Comparison of ENCODE assay signal across 30 cellular contexts in genomic region chr1:240792915-240793525, GRCh38.
"Had no signal": no experiment of that assay in that cellular context is flagged by ENCODE, and none has a peak within 500 bp of the region (broad histone marks: within the 10 kb centered on the region; RNA-seq: fewer than 3 reads in every experiment).

No MANE protein-coding gene starts in this region.

- H3K4me3 ChIP-seq: ovary, psoas muscle, right lobe of liver, sigmoid colon, stomach, thoracic aorta, thyroid gland, tibial nerve, upper lobe of left lung, vagina had no signal

- H3K36me3 ChIP-seq: neutrophil, ovary, right lobe of liver, sigmoid colon, stomach, thoracic aorta, thyroid gland, tibial nerve, upper lobe of left lung, vagina had no signal

- H3K36me3 Mint-ChIP-seq: natural killer cell treated with Interleukin-12 subunit alpha and Interleukin-12 subunit beta and Interleukin-15 and Interleukin-18, amount 100 ng/mL, for 72 hours; stimulated activated effector memory CD8-positive, alpha-beta T cell treated with anti-CD3 and anti-CD28 coated beads, Interleukin-12 subunit alpha, Interleukin-12 subunit beta, amount 100 ng/mL, for 72 hours; stimulated activated naive B cell treated with anti-CD40 and anti-IgM and Interleukin-4, amounts not matched to agents 10 μg/mL and 1 μg/mL and 100 μg/mL, for 72 hours had no signal

- H3K4me1 ChIP-seq: parathyroid adenoma, psoas muscle, right lobe of liver, sigmoid colon, stomach, thyroid gland, tibial nerve, upper lobe of left lung, vagina had no signal

- H3K9me3 Mint-ChIP-seq: natural killer cell treated with Interleukin-12 subunit alpha and Interleukin-12 subunit beta and Interleukin-15 and Interleukin-18, amount 100 ng/mL, for 72 hours; neural crest cell; stimulated activated naive B cell treated with anti-CD40 and anti-IgM and Interleukin-4, amounts not matched to agents 10 μg/mL and 1 μg/mL and 100 μg/mL, for 72 hours had no signal

- H3K4me1 Mint-ChIP-seq: nephron progenitor cell; neural crest cell; stimulated activated effector memory CD8-positive, alpha-beta T cell treated with anti-CD3 and anti-CD28 coated beads, Interleukin-12 subunit alpha, Interleukin-12 subunit beta, amount 100 ng/mL, for 72 hours; stimulated activated naive B cell treated with anti-CD40 and anti-IgM and Interleukin-4, amounts not matched to agents 10 μg/mL and 1 μg/mL and 100 μg/mL, for 72 hours had no signal

- H3K9ac ChIP-seq: parathyroid adenoma had no signal

- H3K9me3 ChIP-seq: neutrophil, ovary, psoas muscle, right lobe of liver, sigmoid colon, stomach, thoracic aorta, thyroid gland, tibial nerve, upper lobe of left lung, vagina had no signal

- FAIRE-seq: small intestine, urothelium cell line had no signal

- H3K27me3 Mint-ChIP-seq: natural killer cell treated with Interleukin-12 subunit alpha and Interleukin-12 subunit beta and Interleukin-15 and Interleukin-18, amount 100 ng/mL, for 72 hours; progenitor cell of endocrine pancreas; stimulated activated naive B cell treated with anti-CD40 and anti-IgM and Interleukin-4, amounts not matched to agents 10 μg/mL and 1 μg/mL and 100 μg/mL, for 72 hours had no signal

- ATAC-seq: natural killer cell treated with Interleukin-12 subunit alpha and Interleukin-12 subunit beta and Interleukin-15 and Interleukin-18, amount 100 ng/mL, for 72 hours; psoas muscle; right cardiac atrium; right lobe of liver had no signal

- H3K27ac ChIP-seq: neutrophil, ovary, parathyroid adenoma, psoas muscle, right lobe of liver, sigmoid colon, stomach, thoracic aorta, thyroid gland, tibial nerve, upper lobe of left lung, vagina had no signal

- H2AFZ ChIP-seq: parathyroid adenoma had no signal

- H3K79me2 ChIP-seq: parathyroid adenoma had no signal

- DNase-seq: nephron progenitor cell; nucleus accumbens; ovary; posterior cingulate gyrus; psoas muscle; right cardiac atrium; right lobe of liver; sigmoid colon; small intestine; stimulated activated CD4-positive, alpha-beta T cell treated with anti-CD3 and anti-CD28 coated beads, Interleukin-15, amount 100 ng/mL, for 24 hours; stimulated activated CD4-positive, alpha-beta T cell treated with anti-CD3 and anti-CD28 coated beads, Interleukin-2, amount 100 ng/mL, for 24 hours; stimulated activated CD4-positive, alpha-beta T cell treated with anti-CD3 and anti-CD28 coated beads, Interleukin-2, amount 100 ng/mL, for 48 hours; stimulated activated CD4-positive, alpha-beta T cell treated with anti-CD3 and anti-CD28 coated beads, Interleukin-4, amount 100 ng/mL, for 24 hours; stimulated activated naive B cell treated with anti-CD40 and anti-IgM and Interleukin-4, amounts not matched to agents 10 μg/mL and 1 μg/mL and 100 μg/mL, for 72 hours; stimulated activated naive CD4-positive, alpha-beta T cell treated with Interleukin-2 at 50 U/mL for 16 hours; stomach; thyroid gland; trophoblast cell; upper lobe of left lung had no signal

- H3K4me3 Mint-ChIP-seq: natural killer cell treated with Interleukin-12 subunit alpha and Interleukin-12 subunit beta and Interleukin-15 and Interleukin-18, amount 100 ng/mL, for 72 hours; nephron progenitor cell; neural crest cell; stimulated activated effector memory CD8-positive, alpha-beta T cell treated with anti-CD3 and anti-CD28 coated beads, Interleukin-12 subunit alpha, Interleukin-12 subunit beta, amount 100 ng/mL, for 72 hours; stimulated activated naive B cell treated with anti-CD40 and anti-IgM and Interleukin-4, amounts not matched to agents 10 μg/mL and 1 μg/mL and 100 μg/mL, for 72 hours; stimulated activated naive CD8-positive, alpha-beta T cell treated with anti-CD3 and anti-CD28 coated beads, Interleukin-15, Interleukin-2, amounts not matched to agents 100 ng/mL and 50 ng/mL, for 24 hours had no signal

- H3K27ac Mint-ChIP-seq: natural killer cell treated with Interleukin-12 subunit alpha and Interleukin-12 subunit beta and Interleukin-15 and Interleukin-18, amount 100 ng/mL, for 72 hours; nephron progenitor cell; progenitor cell of endocrine pancreas; stimulated activated effector memory CD8-positive, alpha-beta T cell treated with anti-CD3 and anti-CD28 coated beads, Interleukin-12 subunit alpha, Interleukin-12 subunit beta, amount 100 ng/mL, for 72 hours; stimulated activated naive B cell treated with anti-CD40 and anti-IgM and Interleukin-4, amounts not matched to agents 10 μg/mL and 1 μg/mL and 100 μg/mL, for 72 hours; stimulated activated naive CD8-positive, alpha-beta T cell treated with anti-CD3 and anti-CD28 coated beads, Interleukin-15, Interleukin-2, amounts not matched to agents 100 ng/mL and 50 ng/mL, for 24 hours had no signal

- H3K27me3 ChIP-seq: neutrophil, ovary, right lobe of liver, sigmoid colon, stomach, thyroid gland, tibial nerve, upper lobe of left lung, vagina had no signal
